11 cellular contexts compared by ENCODE assay signal in genomic region chr7:120856198-120856597, GRCh38. TPM values are rescaled to one million over a fixed set of nuclear protein-coding genes. Genes with fewer than 3 reads are reported as not detected.
DNase-seq lines count a peak whose midpoint lies in the region; ATAC-seq and TF ChIP-seq lines count a peak whose summit lies in the region.
"Had no signal": no experiment of that assay in that cellular context is flagged by ENCODE, and none has a peak within 500 bp of the region (broad histone marks: within the 10 kb centered on the region; RNA-seq: fewer than 3 reads in every experiment).

No MANE protein-coding gene starts in this region.

- H3K9me3 Mint-ChIP-seq in CD4-positive, alpha-beta T cell, result no peaks in the 10 kb centered on the region
- H3K9me3 Mint-ChIP-seq in neural crest cell, result no peaks in the 10 kb centered on the region

- no peak for ATAC-seq in CD4-positive, alpha-beta T cell (ENCODE audit: poor library complexity)

- no peak overlapping the region for H3K27ac ChIP-seq in CD4-positive, alpha-beta T cell (ENCODE audit: low read depth, low read length)
- no peak overlapping the region for H3K27ac ChIP-seq in HUES64 (ENCODE audit: low read depth, low read length)

- no peaks in the 10 kb centered on the region for H3K9me3 ChIP-seq in CD4-positive, alpha-beta T cell (ENCODE audit: control insufficient read depth, low read length)
- H3K9me3 ChIP-seq in HUES64 (ENCODE audit: insufficient read depth, low read depth, low read length) (no peaks in the 10 kb centered on the region), endocrine pancreas (ENCODE audit: control insufficient read depth, low read length) (no peaks in the 10 kb centered on the region)

- POLR2A ChIA-PET in CD4-positive, alpha-beta T cell (lab: Charles Lee), result no interaction called here

- no peaks in the 10 kb centered on the region for H3K36me3 Mint-ChIP-seq in CD4-positive, alpha-beta T cell (ENCODE audit: low read depth)
- H3K36me3 Mint-ChIP-seq in neural crest cell (ENCODE audit: low read depth), result peaks cover 2% of the 10 kb centered on the region

- 83% methylated on average over 4 of the region's 5 CpGs for WGBS in HUES64

- H3K36me3 ChIP-seq in HUES64 (ENCODE audit: insufficient read depth, low read length), result no peaks in the 10 kb centered on the region
- H3K36me3 ChIP-seq in endocrine pancreas (ENCODE audit: control insufficient read depth, insufficient read depth, low read length), result no peaks in the 10 kb centered on the region

- TF ChIP-seq CTCF in CD4-positive, alpha-beta T cell (IDR thresholded peaks at IDR 0.05), result no peak
- TF ChIP-seq CTCF in neural crest cell (conservative IDR thresholded peaks at IDR 0.05), result no peak

- peaks cover 67% of the 10 kb centered on the region for H3K27me3 ChIP-seq in CD4-positive, alpha-beta T cell (ENCODE audit: control insufficient read depth, insufficient read depth, low read length)
- 0 out of 2 replicates have a peak, but pooled peaks cover 4% of the 10 kb centered on the region for H3K27me3 ChIP-seq in HUES64 (ENCODE audit: insufficient read depth, low read length)
- H3K27me3 ChIP-seq in endocrine pancreas (ENCODE audit: control insufficient read depth, insufficient read depth, low read length), result no peaks in the 10 kb centered on the region

- H3K4me1 Mint-ChIP-seq in CD4-positive, alpha-beta T cell (ENCODE audit: low read depth), result peaks cover 13% of the 10 kb centered on the region
- H3K4me1 Mint-ChIP-seq in neural crest cell, result peaks cover 21% of the 10 kb centered on the region

- H3K4me3 Mint-ChIP-seq in CD4-positive, alpha-beta T cell, result peak overlapping the region; percentile 88
- peak overlapping the region; percentile 95 for H3K4me3 Mint-ChIP-seq in neural crest cell

- intact Hi-C loops in CD4-positive, alpha-beta T cell (cut with DNase I, micrococcal nuclease), result no loop called here

- H3K4me1 ChIP-seq in HUES64 (ENCODE audit: insufficient read depth, low read length) (peaks cover 18% of the 10 kb centered on the region), endocrine pancreas (ENCODE audit: control insufficient read depth, insufficient read depth, low read length) (no peaks in the 10 kb centered on the region)

- no peak overlapping the region for H3K27ac Mint-ChIP-seq in CD4-positive, alpha-beta T cell
- H3K27ac Mint-ChIP-seq in neural crest cell (ENCODE audit: unreplicated experiment), result no peak overlapping the region

- H3K9ac ChIP-seq in HUES64 (ENCODE audit: low read depth, low read length) (0 out of 2 replicates have a peak overlapping the region, but pooled peaks have one; percentile 15), endocrine pancreas (ENCODE audit: control insufficient read depth, insufficient read depth, low read length) (no peak overlapping the region)

- DNase-seq in CD4-positive, alpha-beta T cell, result no peak
- DNase-seq in neural crest cell (ENCODE audit: low read depth, low spot score) (no peak), NCI-H526 (lab: John Stamatoyannopoulos, UW) (no peak), activated gamma-delta T cell treated with Interleukin-2 at 50 U/mL for 16 hours (no peak), amygdala (lab: John Stamatoyannopoulos, UW) (no peak)
- no peak for DNase-seq in activated CD4-positive, alpha-beta T cell treated with anti-CD3 and anti-CD28 coated beads for 4 hours
- DNase-seq: activated CD4-positive, alpha-beta T cell treated with anti-CD3 and anti-CD28 coated beads, Interleukin-2, amount 50 U/mL, for 1 hour; effector CD8-positive, alpha-beta T cell; stimulated activated naive CD4-positive, alpha-beta T cell treated with Interleukin-2 at 50 U/mL for 16 hours had no signal

- CTCF ChIA-PET in CD4-positive, alpha-beta T cell (lab: Charles Lee), result no interaction called here

- peaks cover 75% of the 10 kb centered on the region for H3K27me3 Mint-ChIP-seq in CD4-positive, alpha-beta T cell
- no peaks in the 10 kb centered on the region for H3K27me3 Mint-ChIP-seq in neural crest cell (ENCODE audit: low read depth)

- peak overlapping the region; percentile 69 for H3K4me3 ChIP-seq in HUES64 (ENCODE audit: low read length)
- peak overlapping the region; percentile 73 for H3K4me3 ChIP-seq in endocrine pancreas (ENCODE audit: control insufficient read depth, insufficient read depth, low read length)

RNA-seq across cellular contexts. Expression of gene TSPAN12, which starts 1.7 kb away (rescaled TPM):
- total RNA-seq in CD4-positive, alpha-beta T cell, result not detected
- polyA plus RNA-seq in HUES64 (2013, experiment 1 of 2), result 14.0 TPM
- polyA plus RNA-seq in HUES64 (2013, experiment 2 of 2), result 13.9 TPM
- total RNA-seq in neural crest cell, result 15.7 and 18.2 TPM in 2 replicates

Comparison
In these comparisons a context has a peak if more than half of its experiments do, and no peak if none do; other contexts are left out.
1. RNA of gene TSPAN12, which starts 1.7 kb away (total RNA-seq): 15.7 to 18.2 TPM in neural crest cell; not detected in CD4-positive, alpha-beta T cell; every median in the first group is over 10 times any median in the second.